Comparison of ENCODE assay signal across 17 cellular contexts in the genomic region with DNA sequence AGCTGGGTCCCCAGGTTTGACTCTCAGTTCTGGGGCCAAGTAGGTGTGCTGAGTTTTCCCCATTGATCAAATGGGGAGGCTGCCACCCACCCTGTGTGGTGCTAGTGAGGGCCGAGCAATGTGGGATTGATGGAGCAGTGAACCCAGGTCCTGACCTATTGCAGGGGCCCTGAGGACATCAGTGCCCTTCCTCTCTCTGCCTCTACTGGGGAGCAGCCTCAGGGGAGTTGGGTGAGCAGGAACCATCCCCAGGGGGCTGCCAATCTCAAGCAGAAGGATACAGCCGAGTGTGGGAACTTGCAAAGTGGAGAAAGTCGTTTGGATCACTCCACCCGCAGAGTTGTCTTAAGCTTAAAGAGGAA. TPM values are rescaled to one million over a fixed set of nuclear protein-coding genes. Genes with fewer than 3 reads are reported as not detected.
A peak's percentile ranks its signal among the peaks of the same experiment; 100 is the strongest.
DNase-seq lines count a peak whose midpoint lies in the region; ATAC-seq and TF ChIP-seq lines count a peak whose summit lies in the region.
"Had no signal": no experiment of that assay in that cellular context is flagged by ENCODE, and none has a peak within 500 bp of the region (broad histone marks: within the 10 kb centered on the region; RNA-seq: fewer than 3 reads in every experiment).

No MANE protein-coding gene starts in this region.

- no peaks in the 10 kb centered on the region for H3K36me3 Mint-ChIP-seq in nephron (ENCODE audit: low read depth)

- no peak overlapping the region for H3K9ac ChIP-seq in IMR-90 (ENCODE audit: low read depth, low read length)

- 38% methylated on average over 3 of the region's 4 CpGs; no CpG with 5 or more reads in 1 of the 2 experiments for WGBS in IMR-90 (ENCODE audit: extremely low coverage in 2 of 2, insufficient read length in 1 of 2), 2 experiments

- no peak overlapping the region for H3K4ac ChIP-seq in IMR-90 (ENCODE audit: low read depth, low read length)

- peaks cover 17% of the 10 kb centered on the region for H3K27me3 Mint-ChIP-seq in nephron (ENCODE audit: low read depth)

- H4K8ac ChIP-seq in IMR-90 (ENCODE audit: low read depth in 2 of 2, low read length in 2 of 2): no peak overlapping the region

- H3K27ac ChIP-seq in IMR-90 (ENCODE audit: insufficient read depth, low read length) (no peak overlapping the region), coronary artery (peak overlapping the region; percentile 82 to 96), thoracic aorta (peak overlapping the region; percentile 91 to 96)
- H3K27ac ChIP-seq: VCaP had no signal

- in situ Hi-C loops in IMR-90 (cut with MboI; ENCODE audit: low sequenced_read_pairs): no loop called here

- H3K9me3 ChIP-seq in IMR-90 (ENCODE audit: control insufficient read depth, insufficient read depth, low read length) (peaks cover 5% of the 10 kb centered on the region), thoracic aorta (peaks cover 3% of the 10 kb centered on the region)

- peaks cover 9% of the 10 kb centered on the region for H3K27me3 ChIP-seq in IMR-90 (ENCODE audit: control insufficient read depth, insufficient read depth, low read length)
- H3K27me3 ChIP-seq in thoracic aorta (replicated peaks; ENCODE audit: insufficient read depth): no peaks in the 10 kb centered on the region

- no peaks in the 10 kb centered on the region; the same call in 1 of the 2 replicates for H3K9me1 ChIP-seq in IMR-90 (ENCODE audit: insufficient read depth, low read length)

- H4K5ac ChIP-seq in IMR-90 (ENCODE audit: low read depth, low read length): no peak overlapping the region

- H3K4me3 ChIP-seq in IMR-90 (ENCODE audit: insufficient read depth, low read depth, low read length) (no peak overlapping the region), coronary artery (peak overlapping the region; percentile 34), thoracic aorta (peak overlapping the region; percentile 56)

- POLR2A ChIA-PET in IMR-90 (lab: Charles Lee; ENCODE audit: unreplicated experiment): no interaction called here

- H2BK15ac ChIP-seq in IMR-90 (ENCODE audit: low read depth, low read length): no peak overlapping the region

- H2AK9ac ChIP-seq in IMR-90 (replicated peaks; ENCODE audit: low read depth, low read length, poor library complexity): no peak overlapping the region

- peaks cover 16% of the 10 kb centered on the region for H3K4me1 ChIP-seq in IMR-90 (ENCODE audit: control insufficient read depth, insufficient read depth, low read length)
- H3K4me1 ChIP-seq in thoracic aorta (ENCODE audit: control insufficient read depth in 1 of 2, low read depth in 2 of 2): peaks cover 67 to 84% of the 10 kb centered on the region in 2 donors

- no peak overlapping the region for H2BK20ac ChIP-seq in IMR-90 (ENCODE audit: low read depth, low read length)

- peaks cover 21% of the 10 kb centered on the region for H3K9me3 Mint-ChIP-seq in nephron

- no peak overlapping the region for H3K14ac ChIP-seq in IMR-90 (replicated peaks; ENCODE audit: low read depth, low read length)

- H3K56ac ChIP-seq in IMR-90 (ENCODE audit: extremely low read depth, insufficient read depth, low read length): no peak overlapping the region

- intact Hi-C loops in IMR-90 (cut with micrococcal nuclease): no loop called here

- no peak overlapping the region for H2BK120ac ChIP-seq in IMR-90 (ENCODE audit: low read depth, low read length)

- dilution Hi-C loops in IMR-90 (cut with HindIII; ENCODE audit: low sequenced_read_pairs, unreplicated experiment): no loop called here

- H3K4me3 Mint-ChIP-seq in nephron: no peak overlapping the region
- H3K4me3 Mint-ChIP-seq: activated naive CD8-positive, alpha-beta T cell treated with anti-CD3 and anti-CD28 coated beads for 36 hours; activated T-helper 1 cell treated with anti-CD3 and anti-CD28 coated beads, Interleukin-12 subunit alpha, Interleukin-12 subunit beta, Interleukin-2, Interleukin-4 antibody, amounts not matched to agents 30 ng/mL and 10 ng/mL and 1 ng/mL, durations not matched to agents 14 hours and 24 hours and 36 hours had no signal

- TF ChIP-seq POLR2A in IMR-90 (IDR thresholded peaks at IDR 0.05; ENCODE audit: low read depth, low read length): no peak

- H3K18ac ChIP-seq in IMR-90 (ENCODE audit: low read depth, low read length): no peak overlapping the region

- ATAC-seq in IMR-90 (ENCODE audit: low read depth) (no peak), thoracic aorta (ENCODE audit: insufficient number of reproducible peaks, low FRiP score, low read depth) (no peak)
- ATAC-seq: left lobe of liver had no signal

- H2AFZ ChIP-seq in IMR-90 (replicated peaks; ENCODE audit: low read length, poor library complexity): no peak overlapping the region

- peaks cover 36% of the 10 kb centered on the region for H3K4me1 Mint-ChIP-seq in nephron
- H3K4me1 Mint-ChIP-seq: activated naive CD8-positive, alpha-beta T cell treated with anti-CD3 and anti-CD28 coated beads for 36 hours had no signal

- peak overlapping the region; percentile 7; the same call in 1 of the 2 replicates for H4K91ac ChIP-seq in IMR-90 (ENCODE audit: insufficient read depth, low read depth, low read length)

- CTCF ChIA-PET in IMR-90 (lab: Yijun Ruan, JAX): interaction anchor here (1.3 kb wide), 1 partner anchor 11 kb away, joined by 3 read pairs; no protein-coding TSS in a partner anchor

- no peak for TF ChIP-seq CTCF in IMR-90 (conservative IDR thresholded peaks at IDR 0.05; ENCODE audit: low read depth, low read length)
- no peak for TF ChIP-seq CTCF in coronary artery (IDR thresholded peaks at IDR 0.05)
- no peak for TF ChIP-seq CTCF in nephron (IDR thresholded peaks at IDR 0.05; ENCODE audit: unreplicated experiment in 3 of 3)
- no peak for TF ChIP-seq CTCF in thoracic aorta (IDR thresholded peaks at IDR 0.05)

- no peak for TF ChIP-seq RAD21 in IMR-90 (IDR thresholded peaks at IDR 0.05; ENCODE audit: low read length)

- H3K4me2 ChIP-seq in IMR-90 (ENCODE audit: low read depth, low read length): no peak overlapping the region

- H3K23ac ChIP-seq in IMR-90 (ENCODE audit: low read depth, low read length): no peak overlapping the region

- no TSS peak for BruUV-seq in IMR-90 (replicated peaks; lab: Mats Ljungman, UMichigan)

- DNase-seq in IMR-90 (no peak), coronary artery (ENCODE audit: low spot score) (no peak), thoracic aorta (ENCODE audit: low spot score) (no peak), SK-N-DZ (ENCODE audit: low spot score) (no peak), T1000 (lab: John Stamatoyannopoulos, UW) (no peak), ureter (ENCODE audit: low spot score) (no peak), NCI-H146 treated with DMSO at 0.1 percent for 48 hours (lab: John Stamatoyannopoulos, UW; ENCODE audit: unreplicated experiment) (no peak)
- DNase-seq: activated naive CD8-positive, alpha-beta T cell treated with anti-CD3 and anti-CD28 coated beads for 36 hours; effector memory CD4-positive, alpha-beta T cell; NCI-H1694; SW 1271 had no signal

- no peak overlapping the region for H2BK5ac ChIP-seq in IMR-90 (ENCODE audit: low read depth, low read length, poor library complexity, severe bottlenecking)

- H3K27ac Mint-ChIP-seq in nephron: peak overlapping the region; percentile 76 to 92 (median 81)
- H3K27ac Mint-ChIP-seq: activated naive CD8-positive, alpha-beta T cell treated with anti-CD3 and anti-CD28 coated beads for 36 hours; activated T-helper 1 cell treated with anti-CD3 and anti-CD28 coated beads, Interleukin-12 subunit alpha, Interleukin-12 subunit beta, Interleukin-2, Interleukin-4 antibody, amounts not matched to agents 30 ng/mL and 10 ng/mL and 1 ng/mL, durations not matched to agents 14 hours and 24 hours and 36 hours had no signal

- H2AK5ac ChIP-seq in IMR-90 (ENCODE audit: low read depth, low read length): 0 out of 2 replicates have a peak overlapping the region, but pooled peaks have one; percentile 5

- no peaks in the 10 kb centered on the region for H4K20me1 ChIP-seq in IMR-90 (ENCODE audit: insufficient read depth, low read length)

- no peaks in the 10 kb centered on the region for H3K79me1 ChIP-seq in IMR-90 (ENCODE audit: low read depth in 1 of 2, low read length in 2 of 2)

- H3K36me3 ChIP-seq in IMR-90 (ENCODE audit: control insufficient read depth, insufficient read depth, low read length): no peaks in the 10 kb centered on the region
- H3K36me3 ChIP-seq in thoracic aorta: peaks cover 14% of the 10 kb centered on the region

TF ChIP-seq in IMR-90, 13 proteins besides CTCF, POLR2A, EP300 and RAD21 (continues in another document):
- TF ChIP-seq NFE2L2 (IDR thresholded peaks at IDR 0.05; ENCODE audit: low read depth, low read length) (no peak), CEBPB (IDR thresholded peaks at IDR 0.05; ENCODE audit: low read depth, low read length) (no peak), CHD1 (IDR thresholded peaks at IDR 0.05; ENCODE audit: low read depth, low read length) (no peak), RFX5 (IDR thresholded peaks at IDR 0.05; ENCODE audit: low read depth, low read length) (no peak), FOS (IDR thresholded peaks at IDR 0.05; ENCODE audit: low read depth, low read length) (no peak), MAZ (IDR thresholded peaks at IDR 0.05; ENCODE audit: borderline replicate concordance, low read depth, low read length) (no peak), MAFK (IDR thresholded peaks at IDR 0.05; ENCODE audit: low read depth, low read length) (no peak), SMC3 (IDR thresholded peaks at IDR 0.05; ENCODE audit: low read depth, low read length) (no peak), RCOR1 (IDR thresholded peaks at IDR 0.05; ENCODE audit: insufficient replicate concordance, low read length) (no peak), MXI1 (IDR thresholded peaks at IDR 0.05; ENCODE audit: borderline replicate concordance, low read depth, low read length) (no peak), BHLHE40 (IDR thresholded peaks at IDR 0.05; ENCODE audit: low read depth, low read length) (no peak)
- TF ChIP-seq, protein P1, sequence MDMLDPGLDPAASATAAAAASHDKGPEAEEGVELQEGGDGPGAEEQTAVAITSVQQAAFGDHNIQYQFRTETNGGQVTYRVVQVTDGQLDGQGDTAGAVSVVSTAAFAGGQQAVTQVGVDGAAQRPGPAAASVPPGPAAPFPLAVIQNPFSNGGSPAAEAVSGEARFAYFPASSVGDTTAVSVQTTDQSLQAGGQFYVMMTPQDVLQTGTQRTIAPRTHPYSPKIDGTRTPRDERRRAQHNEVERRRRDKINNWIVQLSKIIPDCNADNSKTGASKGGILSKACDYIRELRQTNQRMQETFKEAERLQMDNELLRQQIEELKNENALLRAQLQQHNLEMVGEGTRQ (IDR thresholded peaks at IDR 0.05; ENCODE audit: low read depth, low read length): no peak

RNA-seq across cellular contexts. Expression of a gene that starts 45.4 kb away (rescaled TPM):
- total RNA-seq in IMR-90 (2012; rRNA removed): under 0.01 TPM in 2 replicates
- 0.03 and 0.12 TPM in 2 replicates for polyA plus RNA-seq in IMR-90 (2012; rRNA removed)
- under 0.01 and 0.02 TPM in 2 replicates for polyA plus RNA-seq in IMR-90 (2012; cell fraction: cytosol; rRNA removed)
- 0.01 and 0.02 TPM in 2 replicates for polyA plus RNA-seq in IMR-90 (2012; cell fraction: nucleus; rRNA removed; ENCODE audit: low replicate concordance)
- total RNA-seq in thoracic aorta: 1,000 to 10,000 TPM; 2,411 to 2,456 TPM
- not detected in 2 replicates for polyA plus RNA-seq in SK-N-DZ (2014; cell fraction: cytosol; rRNA removed)
- not detected in 2 replicates for polyA plus RNA-seq in SK-N-DZ (2014; cell fraction: nucleus; rRNA removed)
- total RNA-seq in ureter: 1,287 TPM
- total RNA-seq: activated naive CD8-positive, alpha-beta T cell treated with anti-CD3 and anti-CD28 coated beads for 36 hours; activated T-helper 1 cell treated with anti-CD3 and anti-CD28 coated beads, Interleukin-12 subunit alpha, Interleukin-12 subunit beta, Interleukin-2, Interleukin-4 antibody, amounts not matched to agents 30 ng/mL and 10 ng/mL and 1 ng/mL, durations not matched to agents 14 hours and 24 hours and 36 hours; M059J; RPMI7951 had no signal

Comparison
In these comparisons a context has a peak if more than half of its experiments do, and no peak if none do; other contexts are left out.
1. RNA of a gene that starts 45.4 kb away (total RNA-seq): 2,411 to 2,456 TPM in thoracic aorta and 1,287 TPM in ureter (single experiment); under 0.01 TPM in IMR-90; every median in the first group is over 1,000 times any median in the second.